In the genomic region with DNA sequence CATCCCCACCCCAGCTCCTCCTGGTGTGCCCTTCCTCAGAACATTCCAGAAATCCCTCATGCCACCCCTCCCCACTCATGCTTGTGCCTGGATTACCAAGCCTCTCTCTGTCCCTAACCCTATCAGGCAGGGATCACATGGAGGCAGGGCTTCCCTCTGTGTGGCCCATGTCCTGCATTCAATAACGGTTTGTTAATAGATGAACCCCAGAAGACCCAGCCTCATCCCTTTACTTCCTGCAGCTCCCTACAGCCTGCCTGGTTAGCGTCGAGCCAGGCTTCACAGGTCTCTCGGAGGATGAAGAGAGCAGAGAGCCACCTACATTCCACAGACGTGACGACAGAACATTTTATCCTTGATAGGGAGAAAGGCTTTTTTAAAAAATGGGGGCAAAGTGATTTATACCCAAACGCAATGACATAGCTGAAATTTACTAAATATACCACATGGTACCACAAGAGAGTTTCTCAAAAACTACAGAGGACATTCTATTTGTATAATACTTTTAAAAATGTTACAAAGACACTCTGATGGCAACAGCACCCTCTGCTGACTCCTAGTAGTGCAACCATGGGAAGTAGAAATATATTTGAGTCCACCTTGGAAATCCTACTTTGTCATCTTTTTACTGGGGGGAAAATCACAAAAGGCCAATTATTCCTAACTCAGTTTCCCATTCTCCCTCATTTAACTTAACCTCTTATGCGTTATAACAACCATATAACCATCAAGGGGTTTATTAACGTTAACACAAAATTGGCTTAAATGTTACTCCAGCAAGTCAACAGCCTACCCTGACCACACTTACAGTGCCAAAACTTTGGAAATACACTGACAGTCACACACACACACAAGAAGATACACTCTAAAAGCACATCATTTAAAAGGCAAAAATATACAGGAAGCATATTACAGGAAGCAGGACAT, we compare ENCODE assay signal across 8 cellular contexts. TPM values are rescaled to one million over a fixed set of nuclear protein-coding genes. Genes with fewer than 3 reads are reported as not detected.
DNase-seq lines count a peak whose midpoint lies in the region; ATAC-seq and TF ChIP-seq lines count a peak whose summit lies in the region.

No MANE protein-coding gene starts in this region.

- H3K9me3 Mint-ChIP-seq in immature natural killer cell = peaks cover 0 to 4% (median 0%) of the 10 kb centered on the region in 6 donors

- TF ChIP-seq CTCF in HFF-Myc (IDR thresholded peaks at IDR 0.05; ENCODE audit: low read depth, low read length, missing control alignments) (peak; percentile 66), fibroblast of pulmonary artery (IDR thresholded peaks at IDR 0.05; ENCODE audit: low read length, missing control alignments) (peak; percentile 81), psoas muscle (IDR thresholded peaks at IDR 0.05) (peak; percentile 36)

- no peak for ATAC-seq in psoas muscle

- no peaks in the 10 kb centered on the region for H3K4me1 ChIP-seq in psoas muscle

- H3K27ac ChIP-seq in psoas muscle = no peak overlapping the region

- 30 to 33% (median 32%) methylated on average over 9 of the region's 9 CpGs for WGBS in psoas muscle, 3 donors

- intact Hi-C loops in psoas muscle (cut with DNase I) = no loop called here

- no peaks in the 10 kb centered on the region for H3K36me3 Mint-ChIP-seq in immature natural killer cell

- H3K4me1 Mint-ChIP-seq in immature natural killer cell = peaks cover 0 to 2% of the 10 kb centered on the region in 2 donors

- H3K27ac Mint-ChIP-seq in immature natural killer cell = no peak overlapping the region

- H3K4me3 Mint-ChIP-seq in immature natural killer cell = no peak overlapping the region

- no peaks in the 10 kb centered on the region for H3K27me3 ChIP-seq in psoas muscle (ENCODE audit: insufficient read depth in 3 of 3, low read length in 2 of 3)

- H3K27me3 Mint-ChIP-seq in immature natural killer cell (ENCODE audit: low read depth in 3 of 3) = peaks cover 0 to 8% (median 3%) of the 10 kb centered on the region in 3 donors

- H3K4me3 ChIP-seq in HFF-Myc (replicated peaks; ENCODE audit: low read depth, low read length) (no peak overlapping the region), fibroblast of pulmonary artery (replicated peaks; ENCODE audit: low read depth, low read length) (no peak overlapping the region), psoas muscle (no peak overlapping the region)

- peaks cover 7% of the 10 kb centered on the region for H3K9me3 ChIP-seq in psoas muscle

- peak; percentile 47 for DNase-seq in NCI-H2107 treated with DMSO at 0.1 percent for 48 hours (lab: John Stamatoyannopoulos, UW; ENCODE audit: unreplicated experiment)
- no peak for DNase-seq in NCI-H2107 (lab: John Stamatoyannopoulos, UW)
- no peak for DNase-seq in HFF-Myc (ENCODE audit: extremely low read depth, low read depth)
- DNase-seq in SKM-1 (lab: John Stamatoyannopoulos, UW; ENCODE audit: unreplicated experiment) = peak; percentile 40
- peak; percentile 66 for DNase-seq in fibroblast of pulmonary artery (ENCODE audit: low read depth)
- DNase-seq in psoas muscle = no peak
- DNase-seq in NCI-H446 treated with DMSO at 0.1 percent for 48 hours (lab: John Stamatoyannopoulos, UW) = no peak
- DNase-seq in immature natural killer cell = no peak

- H3K36me3 ChIP-seq in psoas muscle (ENCODE audit: insufficient read depth in 1 of 2, low read depth in 1 of 2) = no peaks in the 10 kb centered on the region

RNA-seq across cellular contexts. Expression of gene FBXO15, which starts 30.7 kb away (rescaled TPM):
- under 1 TPM in 2 of 4 donors, not detected in 2; 0.30 TPM for total RNA-seq in psoas muscle
- polyA plus RNA-seq in psoas muscle = under 1 TPM in 2 of 3 donors, not detected in 1; 0.03 to 0.17 TPM
- 1 to 10 TPM in 1 of 3 donors, under 1 TPM in 1, not detected in 1; 0.44 to 2.0 TPM for polyA plus RNA-seq in immature natural killer cell

RNA-seq across cellular contexts. Expression of gene TIMM21, which starts 31.4 kb away (rescaled TPM):
- 10 to 100 TPM; 52.6 to 91.6 (median 66.4) TPM for total RNA-seq in psoas muscle
- 100 to 1,000 TPM in 2 of 3 donors, 10 to 100 TPM in 1; 76.8 to 201 (median 158) TPM for polyA plus RNA-seq in psoas muscle
- polyA plus RNA-seq in immature natural killer cell = 10 to 100 TPM; 11.6 to 28.3 (median 12.3) TPM

Comparison
In these comparisons a context has a peak if more than half of its experiments do, and no peak if none do; other contexts are left out.
1. DNase-seq: peak in NCI-H2107 treated with DMSO at 0.1 percent for 48 hours (single experiment), SKM-1 (single experiment) and fibroblast of pulmonary artery (single experiment); none in NCI-H2107 (single experiment), HFF-Myc (single experiment), psoas muscle (0 of 2), NCI-H446 treated with DMSO at 0.1 percent for 48 hours (single experiment) and immature natural killer cell (0 of 3).
2. Peak in every context shown above with its lines, with median percentiles within 50 percentile points of each other: CTCF ChIP-seq.